ENCODE assay signal across 30 cellular contexts in the genomic region with DNA sequence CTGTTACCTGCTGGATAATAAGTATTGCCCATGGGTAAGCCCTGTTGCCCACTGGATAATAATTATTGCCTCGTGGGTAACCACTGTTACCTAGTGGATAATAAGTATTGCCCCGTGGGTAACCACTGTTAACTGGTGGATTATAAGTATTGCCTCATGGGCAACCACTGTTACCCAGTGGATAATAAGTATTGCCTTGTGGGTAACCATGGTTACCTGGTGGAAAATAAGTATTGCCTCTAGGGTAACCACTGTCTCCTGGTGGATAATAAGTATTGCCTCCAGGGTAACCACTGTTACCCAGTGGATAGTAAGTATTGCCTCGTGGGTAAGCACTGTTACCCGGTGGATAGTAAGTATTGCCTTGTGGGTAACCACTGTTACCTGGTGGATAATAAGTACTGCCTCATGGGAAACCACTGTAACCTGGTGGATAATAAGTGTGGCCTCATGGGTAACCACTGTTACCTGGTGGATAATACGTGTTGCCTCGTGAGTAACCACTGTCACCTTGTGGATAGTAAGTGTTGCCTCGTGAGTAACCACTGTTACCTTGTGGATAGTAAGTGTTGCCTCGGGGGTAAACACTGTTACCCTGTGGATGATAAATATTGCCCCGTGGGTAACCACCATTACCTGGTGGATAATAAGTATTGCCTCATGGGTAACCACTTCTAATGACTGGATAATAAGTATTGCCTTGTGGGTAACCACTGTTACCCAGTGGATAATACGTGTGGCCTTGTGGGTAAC. TPM values are rescaled to one million over a fixed set of nuclear protein-coding genes. Genes with fewer than 3 reads are reported as not detected.
"Had no signal": no experiment of that assay in that cellular context is flagged by ENCODE, and none has a peak within 500 bp of the region (broad histone marks: within the 10 kb centered on the region; RNA-seq: fewer than 3 reads in every experiment).

No MANE protein-coding gene starts in this region.

- DNase-seq: activated CD4-positive, alpha-beta T cell treated with anti-CD3 and anti-CD28 coated beads, Interleukin-2, amount 10 ng/mL, durations not matched to agents 24 days and 14 days; activated CD4-positive, alpha-beta T cell treated with anti-CD3 and anti-CD28 coated beads, Interleukin-2, amount 50 U/mL, for 4 hours; activated CD8-positive, alpha-beta T cell treated with anti-CD3 and anti-CD28 coated beads for 36 hours; activated gamma-delta T cell; activated naive CD4-positive, alpha-beta T cell treated with Interleukin-2 at 50 U/mL for 16 hours; activated naive CD8-positive, alpha-beta T cell treated with anti-CD3 and anti-CD28 coated beads, Interleukin-2, amount 10 ng/mL, durations not matched to agents 7 days and 5 days; activated T-cell treated with anti-CD3 and anti-CD28 coated beads, Interleukin-2, amount 50 U/mL, for 1 hour; activated T-cell treated with anti-CD3 and anti-CD28 coated beads, Interleukin-2, amount 50 U/mL, for 72 hours; amygdala; NCI-H1105; NCI-H1417 treated with DMSO at 0.1 percent for 48 hours; NCI-H187 treated with DMSO at 0.1 percent for 48 hours; NCI-H2081 treated with DMSO at 0.1 percent for 48 hours; NCI-H345; NCI-H524 treated with DMSO at 0.1 percent for 48 hours; SHP77; SJCRH30; T1000 had no signal

- H3K4me1 ChIP-seq: ascending aorta, SJCRH30 had no signal

- H3K27me3 ChIP-seq: ascending aorta, cardiac muscle cell, SJCRH30 had no signal

- H3K36me3 ChIP-seq: ascending aorta, cardiac muscle cell, SJCRH30 had no signal

- H3K27ac ChIP-seq: ascending aorta, cardiac muscle cell, SJCRH30, SK-N-MC had no signal

- H3K9me3 ChIP-seq: SJCRH30 had no signal

- ATAC-seq: activated CD8-positive, alpha-beta T cell treated with anti-CD3 and anti-CD28 coated beads for 36 hours; activated T-cell treated with anti-CD3 and anti-CD28 coated beads, Interleukin-2, amount 50 U/mL, for 72 hours; activated T-helper 17 cell treated with anti-CD3 and anti-CD28 coated beads, Interleukin-2, amount 50 U/mL, for 72 hours; Panc1 had no signal

- H3K4me3 ChIP-seq: ascending aorta, cardiac muscle cell, SJCRH30, SK-N-MC had no signal

RNA-seq across cellular contexts. Expression of a gene that starts 29.0 kb away (rescaled TPM):
- total RNA-seq: activated CD4-positive, alpha-beta T cell treated with anti-CD3 and anti-CD28 coated beads, Interleukin-2, amount 10 ng/mL, durations not matched to agents 24 days and 14 days; activated CD8-positive, alpha-beta memory T cell treated with anti-CD3 and anti-CD28 coated beads for 36 hours; activated CD8-positive, alpha-beta T cell treated with anti-CD3 and anti-CD28 coated beads for 36 hours; activated naive CD8-positive, alpha-beta T cell treated with anti-CD3 and anti-CD28 coated beads, Interleukin-2, amount 10 ng/mL, durations not matched to agents 7 days and 5 days; activated T-cell treated with anti-CD3 and anti-CD28 coated beads, Interleukin-2, amount 50 U/mL, for 72 hours; activated T-helper 17 cell treated with anti-CD3 and anti-CD28 coated beads, Interleukin-2, amount 50 U/mL, for 72 hours; ascending aorta; cardiac muscle cell; chondrocyte; M059J; NCI-H460; RPMI7951; SJCRH30; T-helper 1 cell treated with Interleukin-12 subunit alpha and Interleukin-12 subunit beta and Interleukin-4 antibody, amounts not matched to agents 30 ng/mL and 1 ng/mL, for 36 hours; T-helper 2 cell treated with Interferon-gamma antibody and Interleukin-4, amounts not matched to agents 100 ng/mL and 5 ng/mL, for 36 hours had no signal

RNA-seq across cellular contexts. Expression of a gene that starts 53.7 kb away (rescaled TPM):
- total RNA-seq: activated CD4-positive, alpha-beta T cell treated with anti-CD3 and anti-CD28 coated beads, Interleukin-2, amount 10 ng/mL, durations not matched to agents 24 days and 14 days; activated CD8-positive, alpha-beta memory T cell treated with anti-CD3 and anti-CD28 coated beads for 36 hours; activated CD8-positive, alpha-beta T cell treated with anti-CD3 and anti-CD28 coated beads for 36 hours; activated naive CD8-positive, alpha-beta T cell treated with anti-CD3 and anti-CD28 coated beads, Interleukin-2, amount 10 ng/mL, durations not matched to agents 7 days and 5 days; activated T-cell treated with anti-CD3 and anti-CD28 coated beads, Interleukin-2, amount 50 U/mL, for 72 hours; activated T-helper 17 cell treated with anti-CD3 and anti-CD28 coated beads, Interleukin-2, amount 50 U/mL, for 72 hours; ascending aorta; chondrocyte; M059J; NCI-H460; SJCRH30; T-helper 1 cell treated with Interleukin-12 subunit alpha and Interleukin-12 subunit beta and Interleukin-4 antibody, amounts not matched to agents 30 ng/mL and 1 ng/mL, for 36 hours; T-helper 2 cell treated with Interferon-gamma antibody and Interleukin-4, amounts not matched to agents 100 ng/mL and 5 ng/mL, for 36 hours had no signal
